Comparison of ENCODE assay signal across 8 cellular contexts in genomic region chr3:143973352-143974021, GRCh38. TPM values are rescaled to one million over a fixed set of nuclear protein-coding genes. Genes with fewer than 3 reads are reported as not detected.
DNase-seq lines count a peak whose midpoint lies in the region; ATAC-seq and TF ChIP-seq lines count a peak whose summit lies in the region.

No MANE protein-coding gene starts in this region.

- H3K4me1 ChIP-seq in OCI-LY7 (ENCODE audit: insufficient read depth, low read length, poor library complexity, severe bottlenecking) (peaks cover 38% of the 10 kb centered on the region), duodenal mucosa (ENCODE audit: control insufficient read depth in 1 of 2, insufficient read depth in 2 of 2, low read length in 2 of 2) (peaks cover 18 to 23% of the 10 kb centered on the region in 2 donors)

- H3K27me3 Mint-ChIP-seq in stimulated activated naive CD8-positive, alpha-beta T cell treated with anti-CD3 and anti-CD28 coated beads, Interleukin-15, Interleukin-2, amounts not matched to agents 100 ng/mL and 50 ng/mL, for 24 hours = peaks cover 8% of the 10 kb centered on the region

- no peaks in the 10 kb centered on the region for H3K27me3 ChIP-seq in duodenal mucosa (ENCODE audit: control insufficient read depth in 1 of 2, insufficient read depth in 2 of 2, low read length in 2 of 2)

- peaks cover 53% of the 10 kb centered on the region for H3K4me1 Mint-ChIP-seq in stimulated activated naive CD8-positive, alpha-beta T cell treated with anti-CD3 and anti-CD28 coated beads, Interleukin-15, Interleukin-2, amounts not matched to agents 100 ng/mL and 50 ng/mL, for 24 hours (ENCODE audit: low read depth)

- H3K27ac ChIP-seq in OCI-LY7 (ENCODE audit: low read depth, low read length, poor library complexity, severe bottlenecking) = peak overlapping the region; percentile 94
- peak overlapping the region; percentile 98 for H3K27ac ChIP-seq in duodenal mucosa (ENCODE audit: low read depth, low read length)

- H3K4me3 ChIP-seq in OCI-LY7 (ENCODE audit: low read depth, low read length, poor library complexity, severe bottlenecking) (peak overlapping the region; percentile 89), duodenal mucosa (ENCODE audit: low read depth in 1 of 2, low read length in 2 of 2) (peak overlapping the region; percentile 87 to 92)

- no peak; the same call in 1 of the 2 replicates for TF ChIP-seq CTCF in OCI-LY7 (conservative IDR thresholded peaks at IDR 0.05; ENCODE audit: low read length)

- peak overlapping the region; percentile 37; the same call in 1 of the 2 replicates for H2AFZ ChIP-seq in OCI-LY7 (ENCODE audit: low read length)

- BruUV-seq in OCI-LY7 (replicated peaks; lab: Mats Ljungman, UMichigan) = TSS peak; percentile 72

- no peaks in the 10 kb centered on the region for H3K36me3 ChIP-seq in OCI-LY7 (ENCODE audit: insufficient read depth, low read length)
- H3K36me3 ChIP-seq in duodenal mucosa (ENCODE audit: control insufficient read depth in 1 of 2, insufficient read depth in 2 of 2, low read length in 2 of 2) = no peaks in the 10 kb centered on the region

- no peak for ATAC-seq in stimulated activated naive CD8-positive, alpha-beta T cell treated with anti-CD3 and anti-CD28 coated beads, Interleukin-15, Interleukin-2, amounts not matched to agents 100 U/mL and 50 U/mL, for 24 hours
- no peak for ATAC-seq in HG02798 (IDR thresholded peaks at IDR 0.05; ENCODE audit: poor library complexity, unreplicated experiment)

- no peaks in the 10 kb centered on the region for H3K36me3 Mint-ChIP-seq in stimulated activated naive CD8-positive, alpha-beta T cell treated with anti-CD3 and anti-CD28 coated beads, Interleukin-15, Interleukin-2, amounts not matched to agents 100 ng/mL and 50 ng/mL, for 24 hours (ENCODE audit: low read depth)

- H3K4me2 ChIP-seq in OCI-LY7 (ENCODE audit: low read length) = peak overlapping the region; percentile 90

- peaks cover 58% of the 10 kb centered on the region for H3K79me2 ChIP-seq in OCI-LY7 (ENCODE audit: insufficient read depth, low read depth, low read length)

- H3K9me3 Mint-ChIP-seq in stimulated activated naive CD8-positive, alpha-beta T cell treated with anti-CD3 and anti-CD28 coated beads, Interleukin-15, Interleukin-2, amounts not matched to agents 100 ng/mL and 50 ng/mL, for 24 hours = no peaks in the 10 kb centered on the region

- H3K9me3 ChIP-seq in OCI-LY7 (ENCODE audit: low read length) (no peaks in the 10 kb centered on the region), duodenal mucosa (ENCODE audit: control insufficient read depth in 1 of 2, low read length in 2 of 2) (no peaks in the 10 kb centered on the region)

- peak overlapping the region; percentile 76 to 84 for H3K9ac ChIP-seq in duodenal mucosa (ENCODE audit: low read depth in 1 of 2, low read length in 2 of 2)

- DNase-seq in stimulated activated naive CD8-positive, alpha-beta T cell treated with anti-CD3 and anti-CD28 coated beads, Interleukin-15, Interleukin-2, amounts not matched to agents 100 U/mL and 50 U/mL, for 24 hours = no peak
- DNase-seq in OCI-LY7 (ENCODE audit: low spot score) (no peak), mucosa of gallbladder (ENCODE audit: low spot score) (peak; percentile 14), COLO829 (ENCODE audit: low spot score) (no peak)
- no peak for DNase-seq in activated CD8-positive, alpha-beta memory T cell treated with anti-CD3 and anti-CD28 coated beads, Interleukin-2, amount 50 U/mL, for 4 hours

- H3K27ac Mint-ChIP-seq in stimulated activated naive CD8-positive, alpha-beta T cell treated with anti-CD3 and anti-CD28 coated beads, Interleukin-15, Interleukin-2, amounts not matched to agents 100 ng/mL and 50 ng/mL, for 24 hours = peak overlapping the region; percentile 78

- peaks cover 45% of the 10 kb centered on the region for H4K20me1 ChIP-seq in OCI-LY7 (ENCODE audit: insufficient read depth, low read length)

- no peaks in the 10 kb centered on the region for H3K9me2 ChIP-seq in OCI-LY7 (ENCODE audit: insufficient read depth, low read length)

- H3K4me3 Mint-ChIP-seq in stimulated activated naive CD8-positive, alpha-beta T cell treated with anti-CD3 and anti-CD28 coated beads, Interleukin-15, Interleukin-2, amounts not matched to agents 100 ng/mL and 50 ng/mL, for 24 hours = peak overlapping the region; percentile 91

- POLR2A ChIA-PET in OCI-LY7 (lab: Charles Lee) = interaction anchor here (0.6 to 2.6 kb wide), 6 partner anchors 10 to 536 kb away, joined by 4 to 24 read pairs (median 6); no protein-coding TSS in a partner anchor

- intact Hi-C loops in OCI-LY7 (cut with micrococcal nuclease; ENCODE audit: unreplicated experiment) = loop anchor here (2.0 to 10.0 kb wide), 4 partner anchors 55 to 1949 kb away; partner anchors contain the start of genes PLS1 and SLC9A9

- CTCF ChIA-PET in OCI-LY7 (lab: Charles Lee; ENCODE audit: unreplicated experiment) = no interaction called here

RNA-seq across cellular contexts. Expression of gene DIPK2A, which starts 1.9 kb away (rescaled TPM):
- total RNA-seq in OCI-LY7 (2014; rRNA removed; shearing (Covaris generic)) = 39.6 and 58.3 TPM in 2 replicates
- total RNA-seq in OCI-LY7 (2022) (22.7 and 28.6 TPM in 2 replicates), mucosa of gallbladder (44.1 TPM)
